ENCODE assay signal across 9 cellular contexts in the genomic region with DNA sequence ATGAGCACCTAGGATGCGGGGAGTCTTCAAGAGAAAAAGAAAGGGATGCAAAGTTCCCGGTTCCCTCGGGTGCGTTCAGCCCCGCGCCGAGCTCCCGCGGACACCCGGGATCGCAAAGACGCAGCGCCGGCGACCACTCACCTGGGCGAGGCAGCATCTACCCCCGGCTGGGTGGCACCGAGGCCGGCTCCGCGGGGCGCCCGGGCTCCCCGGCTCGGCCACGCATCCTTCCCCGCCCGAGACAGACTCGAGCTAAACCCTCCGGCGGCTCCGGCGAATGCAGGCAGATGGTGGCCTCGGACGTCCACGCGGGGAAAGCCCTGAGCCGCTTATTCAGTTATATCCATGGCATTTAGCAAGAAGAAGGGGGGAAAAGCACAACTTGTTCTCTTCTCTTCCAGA. TPM values are rescaled to one million over a fixed set of nuclear protein-coding genes. Genes with fewer than 3 reads are reported as not detected.
DNase-seq lines count a peak whose midpoint lies in the region; ATAC-seq, FAIRE-seq and TF ChIP-seq lines count a peak whose summit lies in the region.
"Had no signal": no experiment of that assay in that cellular context is flagged by ENCODE, and none has a peak within 500 bp of the region (broad histone marks: within the 10 kb centered on the region; RNA-seq: fewer than 3 reads in every experiment).

No MANE protein-coding gene starts in this region.

- dilution Hi-C loops in endothelial cell of umbilical vein (cut with MboI; ENCODE audit: extremely low pct_ligation_motif_present, low sequenced_read_pairs), result no loop called here

- TF ChIP-seq POLR2A in endothelial cell of umbilical vein (IDR thresholded peaks at IDR 0.05; ENCODE audit: low read depth, low read length), result no peak

- H4K20me1 ChIP-seq in endothelial cell of umbilical vein (replicated peaks; ENCODE audit: control insufficient read depth, extremely low read depth, insufficient read depth, low read length), result no peaks in the 10 kb centered on the region

- H3K4me3 ChIP-seq in endothelial cell of umbilical vein (replicated peaks in 1 of 3; ENCODE audit: insufficient read depth in 1 of 3, low read depth in 1 of 3, low read length in 3 of 3), result no peak overlapping the region
- H3K4me3 ChIP-seq in pancreas, result peak overlapping the region; percentile 26 to 52 (median 31)

- H3K9me3 Mint-ChIP-seq in Calu3 (ENCODE audit: low read depth, unreplicated experiment), result no peaks in the 10 kb centered on the region

- no peak overlapping the region for H2AFZ ChIP-seq in endothelial cell of umbilical vein (ENCODE audit: low read depth, low read length)

- no peak overlapping the region for H3K27ac Mint-ChIP-seq in Calu3 (ENCODE audit: unreplicated experiment)

- POLR2A ChIA-PET in endothelial cell of umbilical vein (lab: Charles Lee), result no interaction called here

- intact Hi-C loops in Calu3 (cut with micrococcal nuclease; ENCODE audit: unreplicated experiment) (loop anchor here (5.0 kb wide), 1 partner anchor 260 kb away; no protein-coding TSS in a partner anchor), endothelial cell of umbilical vein (cut with micrococcal nuclease) (loop anchor here (5.0 kb wide), 1 partner anchor 34 kb away; no protein-coding TSS in a partner anchor), pancreas (cut with DNase I) (loop anchor here in 1 of 3 donors (10.0 kb wide), 1 partner anchor 262 kb away; no protein-coding TSS in a partner anchor)

- no peak overlapping the region for H3K27ac ChIP-seq in endothelial cell of umbilical vein (ENCODE audit: insufficient read depth, low read depth, low read length)
- no peak overlapping the region for H3K27ac ChIP-seq in pancreas

- DNase-seq in Calu3 (no peak), NCI-H69 (lab: John Stamatoyannopoulos, UW) (peak; percentile 76), endothelial cell of umbilical vein (ENCODE audit: low read depth, low spot score) (no peak), pancreas (peak in 3 of 6 donors; percentile 9 to 66 (median 24))
- no peak for DNase-seq in NK-92 treated with Interleukin-12 subunit alpha and Interleukin-12 subunit beta, amount 100 ng/mL, for 24 hours (lab: John Stamatoyannopoulos, UW)

- no peak overlapping the region for H3K9ac ChIP-seq in endothelial cell of umbilical vein (replicated peaks; ENCODE audit: extremely low read depth, insufficient read depth, low read length)

- no peaks in the 10 kb centered on the region for H3K4me1 Mint-ChIP-seq in Calu3 (ENCODE audit: low read depth, unreplicated experiment)

- H3K9me3 ChIP-seq in endothelial cell of umbilical vein (replicated peaks; ENCODE audit: control insufficient read depth, insufficient read depth, low read length) (no peaks in the 10 kb centered on the region), pancreas (no peaks in the 10 kb centered on the region)

- CTCF ChIA-PET in Calu3 (lab: Charles Lee), result interaction anchor here (0.9 to 1.4 kb wide), 2 partner anchors 259 to 325 kb away, joined by 3 to 7 read pairs; no protein-coding TSS in a partner anchor
- CTCF ChIA-PET in endothelial cell of umbilical vein (lab: Charles Lee), result interaction anchor here (1.0 to 1.9 kb wide), 24 partner anchors 10 to 605 kb away, joined by 3 to 13 read pairs (median 4); no protein-coding TSS in a partner anchor

- no peak for FAIRE-seq in endothelial cell of umbilical vein (lab: Jason Lieb, UNC)
- no peak for FAIRE-seq in pancreas (lab: Jason Lieb, UNC)

- no peaks in the 10 kb centered on the region for H3K4me1 ChIP-seq in endothelial cell of umbilical vein (ENCODE audit: control insufficient read depth, extremely low read depth, insufficient read depth, low read length)
- H3K4me1 ChIP-seq in pancreas, result peaks cover 0 to 10% (median 0%) of the 10 kb centered on the region in 3 donors

- peaks cover 27 to 29% of the 10 kb centered on the region in 2 experiments for H3K27me3 ChIP-seq in endothelial cell of umbilical vein (ENCODE audit: control insufficient read depth in 2 of 2, insufficient read depth in 2 of 2, low read length in 2 of 2)
- H3K27me3 ChIP-seq in pancreas, result no peaks in the 10 kb centered on the region

- peaks cover 66% of the 10 kb centered on the region for H3K27me3 Mint-ChIP-seq in Calu3 (ENCODE audit: unreplicated experiment)

- H3K4me2 ChIP-seq in endothelial cell of umbilical vein (ENCODE audit: insufficient read depth, low read length), result peak overlapping the region; percentile 79

- no peaks in the 10 kb centered on the region for H3K79me2 ChIP-seq in endothelial cell of umbilical vein (ENCODE audit: control insufficient read depth, insufficient read depth, low read length)

- no peaks in the 10 kb centered on the region for H3K9me1 ChIP-seq in endothelial cell of umbilical vein (replicated peaks; ENCODE audit: control insufficient read depth, extremely low read depth, insufficient read depth, low read length)

- no TSS peak for BruUV-seq in Calu3 (replicated peaks; lab: Mats Ljungman, UMichigan)
- BruUV-seq in endothelial cell of umbilical vein (replicated peaks; lab: Mats Ljungman, UMichigan), result no TSS peak

- no peaks in the 10 kb centered on the region for H3K36me3 ChIP-seq in endothelial cell of umbilical vein (ENCODE audit: control insufficient read depth in 2 of 2, extremely low read depth in 1 of 2, insufficient read depth in 2 of 2, low read length in 2 of 2)
- H3K36me3 ChIP-seq in pancreas, result no peaks in the 10 kb centered on the region

- peaks cover 7% of the 10 kb centered on the region for H3K36me3 Mint-ChIP-seq in Calu3 (ENCODE audit: insufficient read depth, unreplicated experiment)

- ATAC-seq in pancreas, result peak in 3 of 4 donors; percentile 23 to 35 (median 33)
- ATAC-seq in HG02938 (IDR thresholded peaks at IDR 0.05; ENCODE audit: unreplicated experiment), result no peak
- ATAC-seq in HG03159 (IDR thresholded peaks at IDR 0.05; ENCODE audit: unreplicated experiment), result no peak
- no peak for ATAC-seq in GM19397 (IDR thresholded peaks at IDR 0.05; ENCODE audit: unreplicated experiment)

- H3K4me3 Mint-ChIP-seq in Calu3 (ENCODE audit: low read depth, unreplicated experiment), result peak overlapping the region; percentile 93

- TF ChIP-seq CTCF in Calu3 (IDR thresholded peaks at IDR 0.05; ENCODE audit: unreplicated experiment), result no peak
- TF ChIP-seq CTCF in endothelial cell of umbilical vein (IDR thresholded peaks at IDR 0.05; ENCODE audit: extremely low read depth in 1 of 2, insufficient read depth in 1 of 2, low read depth in 1 of 2, low read length in 2 of 2), result no peak
- TF ChIP-seq CTCF in pancreas (IDR thresholded peaks at IDR 0.05), result no peak

- 1 to 2% methylated on average over 35 to 38 of the region's 38 CpGs for WGBS in pancreas, 2 donors

TF ChIP-seq in endothelial cell of umbilical vein, 7 proteins besides CTCF, POLR2A, EP300 and RAD21:
- no peak for TF ChIP-seq JUN (IDR thresholded peaks at IDR 0.05; ENCODE audit: borderline replicate concordance, insufficient read depth, insufficient read length, low read depth)
- no peak for TF ChIP-seq MYC (IDR thresholded peaks at IDR 0.05; ENCODE audit: low read depth, low read length)

RNA-seq across cellular contexts. Expression of gene LRFN2, which starts 0.4 kb away (rescaled TPM):
- total RNA-seq in Calu3 (2022) (not detected in 2 replicates), endothelial cell of umbilical vein (not detected in 2 replicates), pancreas (under 1 TPM; 0.22 to 0.67 (median 0.53) TPM)
- polyA plus RNA-seq in endothelial cell of umbilical vein (not detected in 2 replicates), pancreas (1 to 10 TPM in 1 of 2 donors, under 1 TPM in 1; 0.72 to 1.5 TPM)
- not detected in 2 replicates for polyA plus RNA-seq in endothelial cell of umbilical vein (2011; cell fraction: cytosol; rRNA removed)
- not detected in 2 replicates for polyA plus RNA-seq in endothelial cell of umbilical vein (2011; cell fraction: nucleus; rRNA removed)
- not detected in 2 replicates for polyA plus RNA-seq in endothelial cell of umbilical vein (2012)
- polyA minus RNA-seq in endothelial cell of umbilical vein, result not detected in 2 replicates
- not detected for polyA minus RNA-seq in endothelial cell of umbilical vein (2011; cell fraction: cytosol; rRNA and poly(A)+ RNA removed)
- polyA minus RNA-seq in endothelial cell of umbilical vein (2011; cell fraction: nucleus; rRNA and poly(A)+ RNA removed), result not detected in 2 replicates
- total RNA-seq: subcutaneous adipose tissue had no signal

Comparison
In these comparisons a context has a peak if more than half of its experiments do, and no peak if none do; other contexts are left out.
1. H3K4me3 ChIP-seq: peak in pancreas (4 of 4); none in endothelial cell of umbilical vein (0 of 3).
2. ATAC-seq: peak in pancreas (3 of 4); none in HG02938 (single experiment), HG03159 (single experiment) and GM19397 (single experiment).